In the genomic region with DNA sequence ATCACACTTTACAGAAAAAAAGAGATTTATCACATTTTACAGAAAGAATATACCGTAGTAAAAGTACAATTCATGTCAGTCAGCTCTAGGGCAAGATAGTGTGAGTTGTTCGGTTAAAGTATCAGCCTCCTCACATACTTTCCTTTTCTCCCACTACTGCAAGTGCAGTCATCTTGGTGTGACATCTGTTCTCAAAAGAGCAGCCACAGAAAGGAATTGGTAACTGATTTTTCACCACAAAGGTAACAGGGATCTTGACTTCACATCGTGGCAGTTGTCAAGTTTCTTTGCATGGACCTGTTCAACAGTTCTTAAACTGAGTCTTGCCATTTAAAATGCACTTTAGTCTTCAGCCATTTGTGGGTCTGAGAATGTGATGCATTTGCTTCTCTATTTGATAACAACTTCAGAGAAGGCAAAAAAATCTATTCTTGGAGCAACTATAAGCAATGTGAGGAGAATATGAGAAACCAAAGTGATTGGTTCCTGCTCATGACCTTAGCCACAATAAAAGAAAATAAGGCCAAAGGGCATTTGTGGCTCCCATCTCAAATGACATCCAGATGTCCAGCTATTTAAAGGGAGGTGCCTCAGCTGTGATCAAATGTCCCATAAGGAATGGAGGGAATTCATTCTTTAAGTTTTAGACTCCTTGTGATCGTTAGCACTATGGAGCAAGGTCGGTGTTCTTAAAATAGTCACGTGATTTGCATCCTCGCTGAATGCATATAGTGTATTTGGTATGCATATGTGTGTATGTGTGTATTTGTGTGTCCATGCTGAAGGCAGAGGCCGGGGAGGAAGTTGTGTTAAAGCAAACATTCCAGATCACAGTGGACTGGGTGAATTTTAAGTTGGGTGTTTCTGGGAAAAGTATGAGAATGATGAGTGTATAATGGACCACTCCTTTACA, we compare ENCODE assay signal across 14 cellular contexts. TPM values are rescaled to one million over a fixed set of nuclear protein-coding genes. Genes with fewer than 3 reads are reported as not detected.
DNase-seq lines count a peak whose midpoint lies in the region; ATAC-seq, FAIRE-seq and TF ChIP-seq lines count a peak whose summit lies in the region.
"Had no signal": no experiment of that assay in that cellular context is flagged by ENCODE, and none has a peak within 500 bp of the region (broad histone marks: within the 10 kb centered on the region; RNA-seq: fewer than 3 reads in every experiment).

No MANE protein-coding gene starts in this region.

- H3K27me3 ChIP-seq in GM12878 (replicated peaks in 1 of 2; ENCODE audit: control insufficient read depth in 2 of 2, insufficient read depth in 2 of 2, low read length in 1 of 2) (no peaks in the 10 kb centered on the region), pancreas (no peaks in the 10 kb centered on the region), left lung (no peaks in the 10 kb centered on the region)

- POLR2A ChIA-PET in GM12878 (lab: Charles Lee), result interaction anchor here (1.0 to 2.8 kb wide), 3 partner anchors 10 to 15 kb away, joined by 3 to 14 read pairs (median 5); no protein-coding TSS in a partner anchor

- H3K79me2 ChIP-seq in GM12878 (ENCODE audit: control insufficient read depth, insufficient read depth, low read length), result no peaks in the 10 kb centered on the region

- no peaks in the 10 kb centered on the region for H4K20me1 ChIP-seq in GM12878 (ENCODE audit: control insufficient read depth, insufficient read depth)

- intact Hi-C loops in GM12878 (cut with micrococcal nuclease; ENCODE audit: unreplicated experiment) (no loop called here), pancreas (cut with DNase I) (no loop called here), left lung (cut with DNase I) (no loop called here)

- 62% methylated on average over 8 of the region's 8 CpGs for WGBS in GM12878 (ENCODE audit: insufficient coverage, insufficient replicate concordance, low lambda C conversion rate, missing lambda C conversion rate)
- 77 to 86% methylated on average over 8 of the region's 8 CpGs for WGBS in pancreas, 2 donors

- no peak overlapping the region for H3K27ac ChIP-seq in GM12878 (ENCODE audit: control insufficient read depth, insufficient read depth)
- no peak overlapping the region for H3K27ac ChIP-seq in pancreas
- H3K27ac ChIP-seq in left lung, result no peak overlapping the region
- H3K27ac ChIP-seq: skin epidermis had no signal

- in situ Hi-C loops in GM12878 (cut with MboI), result loop anchor here (25.0 kb wide), 1 partner anchor 983 kb away; the partner anchor contains the start of gene NAP1L1

- H3K4me2 ChIP-seq in GM12878 (ENCODE audit: control insufficient read depth, insufficient read depth), result no peak overlapping the region

- H3K36me3 ChIP-seq in GM12878 (ENCODE audit: control insufficient read depth in 2 of 2, insufficient read depth in 2 of 2, low read length in 1 of 2) (no peaks in the 10 kb centered on the region), pancreas (no peaks in the 10 kb centered on the region), left lung (no peaks in the 10 kb centered on the region)

- no peak overlapping the region for H2AFZ ChIP-seq in GM12878 (ENCODE audit: control insufficient read depth, low read depth, low read length)

- no TSS peak for BruUV-seq in GM12878 (replicated peaks; lab: Mats Ljungman, UMichigan)

- TF ChIP-seq RAD21 in GM12878 (IDR thresholded peaks at IDR 0.05; ENCODE audit: insufficient read depth, low read depth, low read length), result no peak

- TF ChIP-seq POLR2A in GM12878 (IDR thresholded peaks at IDR 0.05; ENCODE audit: low read depth, low read length), result no peak

- H3K4me3 ChIP-seq in GM12878 (no peak overlapping the region), pancreas (no peak overlapping the region), left lung (no peak overlapping the region)
- H3K4me3 ChIP-seq: skin epidermis had no signal

- no peak overlapping the region for H3K9ac ChIP-seq in GM12878 (ENCODE audit: control insufficient read depth, insufficient read depth, low read length)

- no peaks in the 10 kb centered on the region for H3K4me1 ChIP-seq in GM12878 (ENCODE audit: control insufficient read depth, insufficient read depth, low read length)
- no peaks in the 10 kb centered on the region for H3K4me1 ChIP-seq in pancreas
- peaks cover 0 to 3% of the 10 kb centered on the region in 2 donors for H3K4me1 ChIP-seq in left lung

- peak; percentile 48 for DNase-seq in GM12878 (ENCODE audit: low read depth, low spot score)
- DNase-seq in iPS-NIHi11 (ENCODE audit: low spot score), result no peak
- DNase-seq in pancreas, result no peak
- DNase-seq in left lung, result no peak
- DNase-seq in NCI-H2171 treated with DMSO at 0.1 percent for 48 hours (lab: John Stamatoyannopoulos, UW), result no peak
- DNase-seq: activated naive CD8-positive, alpha-beta T cell treated with anti-CD3 and anti-CD28 coated beads, Interleukin-2, amount 10 ng/mL, durations not matched to agents 7 days and 5 days; CD4-positive, alpha-beta T cell; dermis blood vessel endothelial cell; NCI-H226; stimulated activated CD8-positive, alpha-beta memory T cell treated with anti-CD3 and anti-CD28 coated beads, Interleukin-4, amount 100 ng/mL, for 48 hours had no signal

- RAD21 ChIA-PET in GM12878 (lab: Charles Lee; ENCODE audit: unreplicated experiment), result interaction anchor here (1.5 kb wide), 1 partner anchor 10 kb away, joined by 4 read pairs; no protein-coding TSS in a partner anchor

- TF ChIP-seq CTCF in GM12878 (IDR thresholded peaks at IDR 0.05 in 2 of 3, conservative IDR thresholded peaks at IDR 0.05 in 1 of 3; ENCODE audit: control insufficient read depth in 2 of 3, extremely low read depth in 1 of 3, insufficient read depth in 1 of 3, low read depth in 3 of 3, low read length in 3 of 3), result no peak
- TF ChIP-seq CTCF in pancreas (IDR thresholded peaks at IDR 0.05), result no peak
- TF ChIP-seq CTCF in left lung (IDR thresholded peaks at IDR 0.05), result no peak

- ATAC-seq in GM18520 (IDR thresholded peaks at IDR 0.05; ENCODE audit: unreplicated experiment) (peak; percentile 75), GM21447 (IDR thresholded peaks at IDR 0.05; ENCODE audit: unreplicated experiment) (peak; percentile 71), HG03064 (IDR thresholded peaks at IDR 0.05; ENCODE audit: low read depth, unreplicated experiment) (peak; percentile 72), GM12878 (peak; percentile 58), pancreas (no peak), left lung (no peak)

- CTCF ChIA-PET in GM12878 (lab: Yijun Ruan, JAX), result interaction anchor here (2.3 kb wide), 1 partner anchor 21 kb away, joined by 7 read pairs; no protein-coding TSS in a partner anchor

- peak; percentile 57 to 70; a peak in 2 of 4 replicates for TF ChIP-seq EP300 in GM12878 (IDR thresholded peaks at IDR 0.05; ENCODE audit: borderline replicate concordance in 1 of 2, control insufficient read depth in 1 of 2, low read depth in 2 of 2, low read length in 2 of 2)

- SMC1A ChIA-PET in GM12878 (lab: Charles Lee; ENCODE audit: uncharacterized antibody, unreplicated experiment), result interaction anchor here (0.6 to 2.6 kb wide), 5 partner anchors 10 to 60 kb away, joined by 3 to 14 read pairs (median 4); no protein-coding TSS in a partner anchor

- peak; percentile 49 for FAIRE-seq in GM12878 (lab: Jason Lieb, UNC)
- FAIRE-seq in pancreas (lab: Jason Lieb, UNC), result no peak

- no peaks in the 10 kb centered on the region; the same call in 2 of the 3 replicates for H3K9me3 ChIP-seq in GM12878 (replicated peaks; ENCODE audit: control insufficient read depth, insufficient read depth, low read length)
- no peaks in the 10 kb centered on the region for H3K9me3 ChIP-seq in pancreas
- no peaks in the 10 kb centered on the region for H3K9me3 ChIP-seq in left lung

TF ChIP-seq in GM12878, 131 proteins besides CTCF, POLR2A, EP300 and RAD21 (continues in another document):
- 0 out of 2 replicates have a peak, but pooled peaks have one; percentile 49 for TF ChIP-seq NBN (IDR thresholded peaks at IDR 0.05)
- TF ChIP-seq SIX5 (IDR thresholded peaks at IDR 0.05; ENCODE audit: low read depth, low read length, severe bottlenecking), result no peak
- no peak for TF ChIP-seq CREB1 (IDR thresholded peaks at IDR 0.05; ENCODE audit: low read depth)
- TF ChIP-seq IRF4 (IDR thresholded peaks at IDR 0.05; ENCODE audit: low read depth, low read length), result 0 out of 2 replicates have a peak, but pooled peaks have one; percentile 10
- no peak for TF ChIP-seq KDM1A (IDR thresholded peaks at IDR 0.05; ENCODE audit: borderline replicate concordance)
- TF ChIP-seq SUPT20H (IDR thresholded peaks at IDR 0.05; ENCODE audit: borderline replicate concordance, control insufficient read depth, low read depth, low read length), result no peak
- no peak for TF ChIP-seq IRF3 (IDR thresholded peaks at IDR 0.05)
- TF ChIP-seq MEF2B (IDR thresholded peaks at IDR 0.05; ENCODE audit: partially characterized antibody, poor library complexity, severe bottlenecking), result no peak
- TF ChIP-seq NR2F1 (conservative IDR thresholded peaks at IDR 0.05), result peak; percentile 74

RNA-seq across cellular contexts. Expression of gene E2F7, which starts 5.3 kb away (rescaled TPM):
- 48.1 and 50.4 TPM in 2 replicates for total RNA-seq in GM12878 (2013; cell fraction: nucleolus; rRNA removed)
- total RNA-seq in GM12878 (2014; rRNA removed) (16.9 and 17.7 TPM in 2 replicates), GM12878 (2014; rRNA removed; fragmentation: Illumina TruSeq; extraction: Trizol) (21.2 and 22.3 TPM in 2 replicates), GM12878 (2021) (26.1 and 29.7 TPM in 2 replicates), pancreas (under 1 TPM in 5 of 6 donors, not detected in 1; 0.20 to 0.73 (median 0.28) TPM), left lung (1 to 10 TPM; 1.7 to 1.8 TPM)
- polyA plus RNA-seq in GM12878 (2011; ENCODE audit: low read depth), result 3.2 TPM
- polyA plus RNA-seq in GM12878 (2011; rRNA removed) (15.6 and 18.0 TPM in 2 replicates), GM12878 (2014; fragmentation: Illumina TruSeq; extraction: Trizol) (32.1 and 34.2 TPM in 2 replicates), GM12878 (2014; fragmentation: Nextera tagmentation; extraction: Ambion mirVana) (1 to 10 TPM; 5.6 to 7.0 TPM), GM12878 (2014; rRNA removed) (18.1 and 18.5 TPM in 2 replicates), GM12878 (2016; fragmentation: Nextera tagmentation; extraction: Ambion mirVana) (10 to 100 TPM; 24.7 to 27.4 TPM), pancreas (under 1 TPM in 1 of 2 donors, not detected in 1; 0.08 TPM)
- 9.6 and 9.9 TPM in 2 replicates for polyA plus RNA-seq in GM12878 (2011; cell fraction: cytosol; rRNA removed)
- polyA plus RNA-seq in GM12878 (2011; cell fraction: nucleus; rRNA removed), result 34.9 and 45.1 TPM in 2 replicates
- 5.4 and 6.7 TPM in 2 replicates for polyA plus RNA-seq in GM12878 (2012)
- polyA minus RNA-seq in GM12878 (2011; rRNA and poly(A)+ RNA removed), result 13.2 and 13.4 TPM in 2 replicates
- polyA minus RNA-seq in GM12878 (2011; cell fraction: cytosol; rRNA and poly(A)+ RNA removed), result 7.2 and 7.7 TPM in 2 replicates
- polyA minus RNA-seq in GM12878 (2011; cell fraction: nucleus; rRNA and poly(A)+ RNA removed), result 30.2 and 55.2 TPM in 2 replicates

Comparison
In these comparisons a context has a peak if more than half of its experiments do, and no peak if none do; other contexts are left out.
1. ATAC-seq: peak in GM18520 (single experiment), GM21447 (single experiment), HG03064 (single experiment) and GM12878 (single experiment); none in pancreas (0 of 4) and left lung (single experiment).
2. RNA of gene E2F7, which starts 5.3 kb away (total RNA-seq): 16.9 to 50.4 TPM in GM12878; 1.7 to 1.8 TPM in left lung and 0.20 to 0.73 TPM in pancreas; every median in the first group is over 4 times any median in the second.